In the genomic region with DNA sequence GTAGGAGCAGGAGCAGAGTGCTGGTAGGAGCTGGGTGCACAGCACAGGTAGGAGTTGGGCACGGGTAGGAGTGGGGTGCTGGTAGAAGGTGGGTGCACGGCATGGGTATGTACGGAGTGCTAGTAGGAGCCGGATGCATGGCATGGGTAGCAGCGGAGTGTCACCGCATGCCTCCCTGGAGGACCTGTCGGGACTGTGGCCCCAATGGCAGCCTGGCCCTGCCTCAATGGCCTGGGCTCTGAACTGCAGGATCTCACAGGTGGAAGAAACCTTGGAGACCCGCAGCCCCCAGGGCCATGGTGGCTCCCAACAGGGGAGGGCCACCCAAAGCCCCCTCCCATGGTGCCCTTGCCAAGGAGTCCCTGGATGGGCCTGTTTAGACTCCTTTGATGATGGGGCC, we compare ENCODE assay signal across 1 cellular context.
TF ChIP-seq lines count a peak whose summit lies in the region.

No MANE protein-coding gene starts in this region.

TF ChIP-seq in H1, 55 proteins besides CTCF, POLR2A, EP300 and RAD21:
- TF ChIP-seq POLR2AphosphoS5 (IDR thresholded peaks at IDR 0.05; ENCODE audit: low read depth, low read length) = no peak
- no peak for TF ChIP-seq SP2 (IDR thresholded peaks at IDR 0.05; ENCODE audit: low read length)
- no peak for TF ChIP-seq SIRT6 (IDR thresholded peaks at IDR 0.05; ENCODE audit: low read length)
- no peak for TF ChIP-seq CHD1 (IDR thresholded peaks at IDR 0.05; ENCODE audit: low read depth, low read length)
- TF ChIP-seq BACH1 (IDR thresholded peaks at IDR 0.05; ENCODE audit: low read length) = no peak
- TF ChIP-seq ASH2L (IDR thresholded peaks at IDR 0.05; ENCODE audit: low read length) = no peak
- no peak for TF ChIP-seq NANOG (IDR thresholded peaks at IDR 0.05; ENCODE audit: insufficient read depth, low read depth, low read length, poor library complexity, severe bottlenecking)
- TF ChIP-seq SIX5 (IDR thresholded peaks at IDR 0.05; ENCODE audit: low read depth, low read length) = no peak
- no peak for TF ChIP-seq ZNF274 (IDR thresholded peaks at IDR 0.05; ENCODE audit: borderline replicate concordance, extremely low read depth, low read length)
- TF ChIP-seq, protein P1, sequence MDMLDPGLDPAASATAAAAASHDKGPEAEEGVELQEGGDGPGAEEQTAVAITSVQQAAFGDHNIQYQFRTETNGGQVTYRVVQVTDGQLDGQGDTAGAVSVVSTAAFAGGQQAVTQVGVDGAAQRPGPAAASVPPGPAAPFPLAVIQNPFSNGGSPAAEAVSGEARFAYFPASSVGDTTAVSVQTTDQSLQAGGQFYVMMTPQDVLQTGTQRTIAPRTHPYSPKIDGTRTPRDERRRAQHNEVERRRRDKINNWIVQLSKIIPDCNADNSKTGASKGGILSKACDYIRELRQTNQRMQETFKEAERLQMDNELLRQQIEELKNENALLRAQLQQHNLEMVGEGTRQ (IDR thresholded peaks at IDR 0.05; ENCODE audit: low read length) = no peak
- TF ChIP-seq JUN (IDR thresholded peaks at IDR 0.05; ENCODE audit: low read depth, low read length) = no peak
- TF ChIP-seq CTBP2 (IDR thresholded peaks at IDR 0.05; ENCODE audit: borderline replicate concordance, insufficient read depth, insufficient read length, low read length) = no peak
- TF ChIP-seq FOSL1 (IDR thresholded peaks at IDR 0.05; ENCODE audit: insufficient read depth, low read depth, low read length) = no peak
- no peak for TF ChIP-seq EZH2 (IDR thresholded peaks at IDR 0.05; ENCODE audit: low read depth, low read length, severe bottlenecking)
- no peak for TF ChIP-seq YY1 (IDR thresholded peaks at IDR 0.05; ENCODE audit: low read depth, low read length)
- TF ChIP-seq, protein P2, sequence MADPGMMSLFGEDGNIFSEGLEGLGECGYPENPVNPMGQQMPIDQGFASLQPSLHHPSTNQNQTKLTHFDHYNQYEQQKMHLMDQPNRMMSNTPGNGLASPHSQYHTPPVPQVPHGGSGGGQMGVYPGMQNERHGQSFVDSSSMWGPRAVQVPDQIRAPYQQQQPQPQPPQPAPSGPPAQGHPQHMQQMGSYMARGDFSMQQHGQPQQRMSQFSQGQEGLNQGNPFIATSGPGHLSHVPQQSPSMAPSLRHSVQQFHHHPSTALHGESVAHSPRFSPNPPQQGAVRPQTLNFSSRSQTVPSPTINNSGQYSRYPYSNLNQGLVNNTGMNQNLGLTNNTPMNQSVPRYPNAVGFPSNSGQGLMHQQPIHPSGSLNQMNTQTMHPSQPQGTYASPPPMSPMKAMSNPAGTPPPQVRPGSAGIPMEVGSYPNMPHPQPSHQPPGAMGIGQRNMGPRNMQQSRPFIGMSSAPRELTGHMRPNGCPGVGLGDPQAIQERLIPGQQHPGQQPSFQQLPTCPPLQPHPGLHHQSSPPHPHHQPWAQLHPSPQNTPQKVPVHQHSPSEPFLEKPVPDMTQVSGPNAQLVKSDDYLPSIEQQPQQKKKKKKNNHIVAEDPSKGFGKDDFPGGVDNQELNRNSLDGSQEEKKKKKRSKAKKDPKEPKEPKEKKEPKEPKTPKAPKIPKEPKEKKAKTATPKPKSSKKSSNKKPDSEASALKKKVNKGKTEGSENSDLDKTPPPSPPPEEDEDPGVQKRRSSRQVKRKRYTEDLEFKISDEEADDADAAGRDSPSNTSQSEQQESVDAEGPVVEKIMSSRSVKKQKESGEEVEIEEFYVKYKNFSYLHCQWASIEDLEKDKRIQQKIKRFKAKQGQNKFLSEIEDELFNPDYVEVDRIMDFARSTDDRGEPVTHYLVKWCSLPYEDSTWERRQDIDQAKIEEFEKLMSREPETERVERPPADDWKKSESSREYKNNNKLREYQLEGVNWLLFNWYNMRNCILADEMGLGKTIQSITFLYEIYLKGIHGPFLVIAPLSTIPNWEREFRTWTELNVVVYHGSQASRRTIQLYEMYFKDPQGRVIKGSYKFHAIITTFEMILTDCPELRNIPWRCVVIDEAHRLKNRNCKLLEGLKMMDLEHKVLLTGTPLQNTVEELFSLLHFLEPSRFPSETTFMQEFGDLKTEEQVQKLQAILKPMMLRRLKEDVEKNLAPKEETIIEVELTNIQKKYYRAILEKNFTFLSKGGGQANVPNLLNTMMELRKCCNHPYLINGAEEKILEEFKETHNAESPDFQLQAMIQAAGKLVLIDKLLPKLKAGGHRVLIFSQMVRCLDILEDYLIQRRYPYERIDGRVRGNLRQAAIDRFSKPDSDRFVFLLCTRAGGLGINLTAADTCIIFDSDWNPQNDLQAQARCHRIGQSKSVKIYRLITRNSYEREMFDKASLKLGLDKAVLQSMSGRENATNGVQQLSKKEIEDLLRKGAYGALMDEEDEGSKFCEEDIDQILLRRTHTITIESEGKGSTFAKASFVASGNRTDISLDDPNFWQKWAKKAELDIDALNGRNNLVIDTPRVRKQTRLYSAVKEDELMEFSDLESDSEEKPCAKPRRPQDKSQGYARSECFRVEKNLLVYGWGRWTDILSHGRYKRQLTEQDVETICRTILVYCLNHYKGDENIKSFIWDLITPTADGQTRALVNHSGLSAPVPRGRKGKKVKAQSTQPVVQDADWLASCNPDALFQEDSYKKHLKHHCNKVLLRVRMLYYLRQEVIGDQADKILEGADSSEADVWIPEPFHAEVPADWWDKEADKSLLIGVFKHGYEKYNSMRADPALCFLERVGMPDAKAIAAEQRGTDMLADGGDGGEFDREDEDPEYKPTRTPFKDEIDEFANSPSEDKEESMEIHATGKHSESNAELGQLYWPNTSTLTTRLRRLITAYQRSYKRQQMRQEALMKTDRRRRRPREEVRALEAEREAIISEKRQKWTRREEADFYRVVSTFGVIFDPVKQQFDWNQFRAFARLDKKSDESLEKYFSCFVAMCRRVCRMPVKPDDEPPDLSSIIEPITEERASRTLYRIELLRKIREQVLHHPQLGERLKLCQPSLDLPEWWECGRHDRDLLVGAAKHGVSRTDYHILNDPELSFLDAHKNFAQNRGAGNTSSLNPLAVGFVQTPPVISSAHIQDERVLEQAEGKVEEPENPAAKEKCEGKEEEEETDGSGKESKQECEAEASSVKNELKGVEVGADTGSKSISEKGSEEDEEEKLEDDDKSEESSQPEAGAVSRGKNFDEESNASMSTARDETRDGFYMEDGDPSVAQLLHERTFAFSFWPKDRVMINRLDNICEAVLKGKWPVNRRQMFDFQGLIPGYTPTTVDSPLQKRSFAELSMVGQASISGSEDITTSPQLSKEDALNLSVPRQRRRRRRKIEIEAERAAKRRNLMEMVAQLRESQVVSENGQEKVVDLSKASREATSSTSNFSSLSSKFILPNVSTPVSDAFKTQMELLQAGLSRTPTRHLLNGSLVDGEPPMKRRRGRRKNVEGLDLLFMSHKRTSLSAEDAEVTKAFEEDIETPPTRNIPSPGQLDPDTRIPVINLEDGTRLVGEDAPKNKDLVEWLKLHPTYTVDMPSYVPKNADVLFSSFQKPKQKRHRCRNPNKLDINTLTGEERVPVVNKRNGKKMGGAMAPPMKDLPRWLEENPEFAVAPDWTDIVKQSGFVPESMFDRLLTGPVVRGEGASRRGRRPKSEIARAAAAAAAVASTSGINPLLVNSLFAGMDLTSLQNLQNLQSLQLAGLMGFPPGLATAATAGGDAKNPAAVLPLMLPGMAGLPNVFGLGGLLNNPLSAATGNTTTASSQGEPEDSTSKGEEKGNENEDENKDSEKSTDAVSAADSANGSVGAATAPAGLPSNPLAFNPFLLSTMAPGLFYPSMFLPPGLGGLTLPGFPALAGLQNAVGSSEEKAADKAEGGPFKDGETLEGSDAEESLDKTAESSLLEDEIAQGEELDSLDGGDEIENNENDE (IDR thresholded peaks at IDR 0.05; ENCODE audit: insufficient replicate concordance, low read length) = no peak
- no peak for TF ChIP-seq BCL11A (IDR thresholded peaks at IDR 0.05; ENCODE audit: low read depth in 2 of 2, low read length in 2 of 2)
- no peak for TF ChIP-seq KDM5A (IDR thresholded peaks at IDR 0.05; ENCODE audit: low read length)
- TF ChIP-seq SUZ12 (IDR thresholded peaks at IDR 0.05; ENCODE audit: low read length) = no peak
TF ChIP-seq in H1: peak in this region for 0.
